In the genomic region with DNA sequence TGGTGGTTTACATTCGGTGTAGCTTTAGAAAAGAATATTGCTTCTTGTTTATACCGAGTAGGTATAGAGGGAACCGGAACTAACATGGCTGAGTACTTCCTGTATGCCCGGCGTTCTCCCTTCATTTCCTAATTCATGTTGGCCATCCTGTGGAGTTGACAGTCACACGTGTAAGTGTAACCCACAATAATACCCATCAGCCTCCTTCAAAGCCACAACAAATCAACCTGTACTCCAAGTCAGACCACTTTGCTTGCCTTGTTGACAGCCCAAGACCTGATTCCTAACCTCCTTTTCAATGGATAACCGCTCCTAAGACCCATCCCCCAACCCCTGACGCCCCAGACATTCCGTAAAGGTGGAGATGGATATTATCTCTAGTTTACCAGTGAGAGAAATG, we compare ENCODE assay signal across 1 cellular context.
TF ChIP-seq lines count a peak whose summit lies in the region.

No MANE protein-coding gene starts in this region.

TF ChIP-seq in HEK293, 187 proteins besides CTCF, POLR2A, EP300 and RAD21 (continued from another document):
- TF ChIP-seq, protein P1, sequence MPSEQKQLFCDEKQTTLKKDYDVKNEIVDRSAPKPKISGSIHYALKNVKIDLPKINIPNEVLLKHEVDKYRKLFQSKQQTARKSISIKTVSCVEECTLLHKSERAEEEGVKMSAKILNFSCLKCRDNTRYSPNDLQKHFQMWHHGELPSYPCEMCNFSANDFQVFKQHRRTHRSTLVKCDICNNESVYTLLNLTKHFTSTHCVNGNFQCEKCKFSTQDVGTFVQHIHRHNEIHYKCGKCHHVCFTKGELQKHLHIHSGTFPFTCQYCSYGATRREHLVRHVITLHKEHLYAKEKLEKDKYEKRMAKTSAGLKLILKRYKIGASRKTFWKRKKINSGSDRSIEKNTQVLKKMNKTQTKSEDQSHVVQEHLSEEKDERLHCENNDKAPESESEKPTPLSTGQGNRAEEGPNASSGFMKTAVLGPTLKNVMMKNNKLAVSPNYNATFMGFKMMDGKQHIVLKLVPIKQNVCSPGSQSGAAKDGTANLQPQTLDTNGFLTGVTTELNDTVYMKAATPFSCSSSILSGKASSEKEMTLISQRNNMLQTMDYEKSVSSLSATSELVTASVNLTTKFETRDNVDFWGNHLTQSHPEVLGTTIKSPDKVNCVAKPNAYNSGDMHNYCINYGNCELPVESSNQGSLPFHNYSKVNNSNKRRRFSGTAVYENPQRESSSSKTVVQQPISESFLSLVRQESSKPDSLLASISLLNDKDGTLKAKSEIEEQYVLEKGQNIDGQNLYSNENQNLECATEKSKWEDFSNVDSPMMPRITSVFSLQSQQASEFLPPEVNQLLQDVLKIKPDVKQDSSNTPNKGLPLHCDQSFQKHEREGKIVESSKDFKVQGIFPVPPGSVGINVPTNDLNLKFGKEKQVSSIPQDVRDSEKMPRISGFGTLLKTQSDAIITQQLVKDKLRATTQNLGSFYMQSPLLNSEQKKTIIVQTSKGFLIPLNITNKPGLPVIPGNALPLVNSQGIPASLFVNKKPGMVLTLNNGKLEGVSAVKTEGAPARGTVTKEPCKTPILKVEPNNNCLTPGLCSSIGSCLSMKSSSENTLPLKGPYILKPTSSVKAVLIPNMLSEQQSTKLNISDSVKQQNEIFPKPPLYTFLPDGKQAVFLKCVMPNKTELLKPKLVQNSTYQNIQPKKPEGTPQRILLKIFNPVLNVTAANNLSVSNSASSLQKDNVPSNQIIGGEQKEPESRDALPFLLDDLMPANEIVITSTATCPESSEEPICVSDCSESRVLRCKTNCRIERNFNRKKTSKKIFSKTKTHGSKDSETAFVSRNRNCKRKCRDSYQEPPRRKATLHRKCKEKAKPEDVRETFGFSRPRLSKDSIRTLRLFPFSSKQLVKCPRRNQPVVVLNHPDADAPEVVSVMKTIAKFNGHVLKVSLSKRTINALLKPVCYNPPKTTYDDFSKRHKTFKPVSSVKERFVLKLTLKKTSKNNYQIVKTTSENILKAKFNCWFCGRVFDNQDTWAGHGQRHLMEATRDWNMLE (tag by site-specific recombination; conservative IDR thresholded peaks at IDR 0.05; ENCODE audit: low read depth), result peak; percentile 91
- TF ChIP-seq ZNF791 (tag by site-specific recombination; IDR thresholded peaks at IDR 0.05), result no peak
- TF ChIP-seq TRIM28 (IDR thresholded peaks at IDR 0.05; ENCODE audit: borderline replicate concordance, low read length), result 0 out of 2 replicates have a peak, but pooled peaks have one; percentile 11
- no peak for TF ChIP-seq TCF7L2 (IDR thresholded peaks at IDR 0.05; ENCODE audit: borderline replicate concordance, low read depth, low read length)
